Comparison of ENCODE assay signal across 1 cellular context in genomic region chr3:190261740-190262139, GRCh38.
TF ChIP-seq lines count a peak whose summit lies in the region.

No MANE protein-coding gene starts in this region.

TF ChIP-seq in H1, 55 proteins besides CTCF, POLR2A, EP300 and RAD21:
- TF ChIP-seq TEAD4 (IDR thresholded peaks at IDR 0.05; ENCODE audit: low read depth, low read length) (no peak), MAFK (IDR thresholded peaks at IDR 0.05; ENCODE audit: low read depth, low read length) (no peak), EGR1 (IDR thresholded peaks at IDR 0.05; ENCODE audit: borderline replicate concordance, low read depth, low read length) (no peak), POLR2AphosphoS5 (IDR thresholded peaks at IDR 0.05; ENCODE audit: low read depth, low read length) (no peak), ATF3 (IDR thresholded peaks at IDR 0.05; ENCODE audit: insufficient read depth, low read depth, low read length) (no peak), GTF2F1 (IDR thresholded peaks at IDR 0.05; ENCODE audit: borderline replicate concordance, low read depth, low read length) (no peak), MAX (IDR thresholded peaks at IDR 0.05) (no peak)
